ENCODE assay signal across 28 cellular contexts in the genomic region with DNA sequence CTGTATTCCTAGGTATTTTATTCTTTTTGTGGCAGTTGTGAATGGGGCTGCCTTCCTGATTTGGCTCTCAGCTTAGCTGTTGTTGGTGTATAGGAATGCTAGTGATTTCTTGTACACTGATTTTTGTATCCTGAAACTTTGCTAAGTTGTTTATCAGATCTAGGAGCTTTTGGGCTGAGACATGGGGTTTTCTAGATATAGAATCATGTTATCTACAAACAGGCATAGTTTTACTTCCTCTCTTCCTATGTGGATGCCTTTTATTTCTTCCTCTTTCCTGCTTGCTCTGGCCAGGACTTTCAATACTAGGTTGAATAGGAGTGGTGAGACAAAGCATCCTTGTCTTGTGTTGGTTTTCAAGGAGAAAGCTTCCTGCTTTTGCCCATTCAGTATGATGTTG.
A peak's percentile ranks its signal among the peaks of the same experiment; 100 is the strongest.
DNase-seq lines count a peak whose midpoint lies in the region; ATAC-seq lines count a peak whose summit lies in the region.
"Had no signal": no experiment of that assay in that cellular context is flagged by ENCODE, and none has a peak within 500 bp of the region (broad histone marks: within the 10 kb centered on the region; RNA-seq: fewer than 3 reads in every experiment).

No MANE protein-coding gene starts in this region.

- DNase-seq in SIG-M5 treated with dmso at 0.1 percent for 504 hours (lab: John Stamatoyannopoulos, UW; ENCODE audit: unreplicated experiment) (peak; percentile 47), SIG-M5 (lab: John Stamatoyannopoulos, UW) (no peak), SK-MEL-5 (ENCODE audit: low read depth, low spot score) (peak; percentile 39), foreskin melanocyte (peak; percentile 60), NCI-H748 (lab: John Stamatoyannopoulos, UW; ENCODE audit: unreplicated experiment) (no peak), HT-29 (ENCODE audit: low spot score) (no peak)
- DNase-seq: activated CD4-positive, alpha-beta T cell treated with anti-CD3 and anti-CD28 coated beads, Interleukin-2, amount 10 ng/mL, durations not matched to agents 24 days and 14 days; activated naive CD8-positive, alpha-beta T cell treated with anti-CD3 and anti-CD28 coated beads, Interleukin-2, amount 50 U/mL, for 24 hours; activated T-cell treated with anti-CD3 and anti-CD28 coated beads, Interleukin-2, amount 50 U/mL, for 4 hours; CD4-positive, alpha-beta T cell; central memory CD4-positive, alpha-beta T cell; HCEC 1CT; hypothalamus; Karpas-422; naive thymus-derived CD4-positive, alpha-beta T cell; NCI-H1048; NCI-H1694 treated with DMSO at 0.1 percent for 48 hours; occipital lobe; SHP77 treated with DMSO at 0.1 percent for 48 hours; stimulated activated CD4-positive, alpha-beta T cell treated with anti-CD3 and anti-CD28 coated beads, Interleukin-15, amount 100 ng/mL, for 24 hours; stimulated activated naive CD4-positive, alpha-beta T cell treated with Interleukin-2 at 50 U/mL for 16 hours; T-cell; testis had no signal

- ATAC-seq in HG02840 (IDR thresholded peaks at IDR 0.05; ENCODE audit: low FRiP score, unreplicated experiment), result no peak
- ATAC-seq in HG02852 (IDR thresholded peaks at IDR 0.05; ENCODE audit: unreplicated experiment), result no peak
- ATAC-seq: activated naive CD8-positive, alpha-beta T cell treated with anti-CD3 and anti-CD28 coated beads, Interleukin-2, amount 50 U/mL, for 24 hours; activated T-cell treated with anti-CD3 and anti-CD28 coated beads, Interleukin-2, amount 50 U/mL, for 4 hours; gastroesophageal sphincter; left lobe of liver; naive thymus-derived CD4-positive, alpha-beta T cell; Panc1; T-cell had no signal

- in situ Hi-C loops in SK-MEL-5 (cut with HindIII; ENCODE audit: low pct_unique_long_range_greater_than_20kb, low sequenced_read_pairs), result no loop called here

Comparison
In these comparisons a context has a peak if more than half of its experiments do, and no peak if none do; other contexts are left out.
1. DNase-seq: peak in SIG-M5 treated with dmso at 0.1 percent for 504 hours (single experiment), SK-MEL-5 (single experiment) and foreskin melanocyte (single experiment); none in SIG-M5 (single experiment), NCI-H748 (single experiment) and HT-29 (single experiment).